ENCODE assay signal across 25 cellular contexts in genomic region chr15:93076217-93076616, GRCh38. TPM values are rescaled to one million over a fixed set of nuclear protein-coding genes. Genes with fewer than 3 reads are reported as not detected.
"Had no signal": no experiment of that assay in that cellular context is flagged by ENCODE, and none has a peak within 500 bp of the region (broad histone marks: within the 10 kb centered on the region; RNA-seq: fewer than 3 reads in every experiment).

No MANE protein-coding gene starts in this region.

- H3K27ac ChIP-seq: VCaP had no signal

- H3K27ac Mint-ChIP-seq: activated CD4-positive, alpha-beta memory T cell treated with anti-CD3 and anti-CD28 coated beads for 36 hours; activated CD4-positive, alpha-beta T cell treated with anti-CD3 and anti-CD28 coated beads, Interleukin-2, amount 10 ng/mL, durations not matched to agents 7 days and 5 days; activated naive CD4-positive, alpha-beta T cell treated with anti-CD3 and anti-CD28 coated beads, Interleukin-2, amount 10 ng/mL, durations not matched to agents 7 days and 5 days; activated naive CD8-positive, alpha-beta T cell treated with anti-CD3 and anti-CD28 coated beads for 36 hours; activated T-helper 17 cell treated with anti-CD3 and anti-CD28 coated beads, Interleukin-2, amount 50 U/mL, for 72 hours; T-helper 17 cell had no signal

- DNase-seq: activated CD4-positive, alpha-beta memory T cell treated with anti-CD3 and anti-CD28 coated beads for 36 hours; activated CD4-positive, alpha-beta T cell treated with anti-CD3 and anti-CD28 coated beads, Interleukin-2, amount 10 ng/mL, durations not matched to agents 7 days and 5 days; activated CD4-positive, CD25-positive, alpha-beta regulatory T cell; activated gamma-delta T cell; activated naive CD4-positive, alpha-beta T cell treated with anti-CD3 and anti-CD28 coated beads, Interleukin-2, amount 10 ng/mL, durations not matched to agents 7 days and 5 days; activated naive CD8-positive, alpha-beta T cell treated with anti-CD3 and anti-CD28 coated beads for 36 hours; activated T-cell treated with anti-CD3 and anti-CD28 coated beads for 4 hours; activated T-cell treated with anti-CD3 and anti-CD28 coated beads, Interleukin-2, amount 50 U/mL, for 48 hours; KG1; NCI-H1048; NCI-H1930; NCI-H2171; NCI-H226; NCI-H526 treated with DMSO at 0.1 percent for 48 hours; NCI-H82; SIG-M5; T-helper 17 cell; T1000 had no signal

- H3K4me3 Mint-ChIP-seq: activated CD4-positive, alpha-beta memory T cell treated with anti-CD3 and anti-CD28 coated beads for 36 hours; activated CD4-positive, alpha-beta T cell treated with anti-CD3 and anti-CD28 coated beads, Interleukin-2, amount 10 ng/mL, durations not matched to agents 7 days and 5 days; activated naive CD4-positive, alpha-beta T cell treated with anti-CD3 and anti-CD28 coated beads, Interleukin-2, amount 10 ng/mL, durations not matched to agents 7 days and 5 days; activated naive CD8-positive, alpha-beta T cell treated with anti-CD3 and anti-CD28 coated beads for 36 hours; activated T-helper 17 cell treated with anti-CD3 and anti-CD28 coated beads, Interleukin-2, amount 50 U/mL, for 72 hours; T-helper 17 cell had no signal

- H3K36me3 Mint-ChIP-seq: activated CD4-positive, alpha-beta memory T cell treated with anti-CD3 and anti-CD28 coated beads for 36 hours; activated naive CD8-positive, alpha-beta T cell treated with anti-CD3 and anti-CD28 coated beads for 36 hours had no signal

- H3K9me3 Mint-ChIP-seq: activated CD4-positive, alpha-beta memory T cell treated with anti-CD3 and anti-CD28 coated beads for 36 hours; activated CD4-positive, alpha-beta T cell treated with anti-CD3 and anti-CD28 coated beads, Interleukin-2, amount 10 ng/mL, durations not matched to agents 7 days and 5 days; activated naive CD4-positive, alpha-beta T cell treated with anti-CD3 and anti-CD28 coated beads, Interleukin-2, amount 10 ng/mL, durations not matched to agents 7 days and 5 days; activated naive CD8-positive, alpha-beta T cell treated with anti-CD3 and anti-CD28 coated beads for 36 hours; activated T-helper 17 cell treated with anti-CD3 and anti-CD28 coated beads, Interleukin-2, amount 50 U/mL, for 72 hours had no signal

RNA-seq across cellular contexts. Expression of gene RGMA, which starts 12.8 kb away (rescaled TPM):
- total RNA-seq: activated CD8-positive, alpha-beta memory T cell treated with anti-CD3 and anti-CD28 coated beads for 36 hours; LHCN-M2; M059J; OCI-LY7; RPMI7951; T-helper 17 cell had no signal
